21 cellular contexts compared by ENCODE assay signal in genomic region chr6:134686071-134686470, GRCh38.
DNase-seq lines count a peak whose midpoint lies in the region; ATAC-seq and TF ChIP-seq lines count a peak whose summit lies in the region.
"Had no signal": no experiment of that assay in that cellular context is flagged by ENCODE, and none has a peak within 500 bp of the region (broad histone marks: within the 10 kb centered on the region; RNA-seq: fewer than 3 reads in every experiment).

No MANE protein-coding gene starts in this region.

- H3K27ac ChIP-seq in osteoblast (ENCODE audit: low read depth, low read length) = no peak overlapping the region
- H3K27ac ChIP-seq: C4-2B, thoracic aorta had no signal

- no peaks in the 10 kb centered on the region for H3K9me3 ChIP-seq in osteoblast (ENCODE audit: low read depth, low read length)
- H3K9me3 ChIP-seq: thoracic aorta had no signal

- no peak for TF ChIP-seq CTCF in epithelial cell of esophagus (IDR thresholded peaks at IDR 0.05; ENCODE audit: insufficient read depth, low read depth, low read length, missing control alignments)
- no peak for TF ChIP-seq CTCF in osteoblast (IDR thresholded peaks at IDR 0.05; ENCODE audit: extremely low read depth, low read depth, low read length)

- H3K4me2 ChIP-seq in osteoblast (ENCODE audit: insufficient read depth, low read length) = peak overlapping the region; percentile 48

- no peaks in the 10 kb centered on the region for H3K36me3 Mint-ChIP-seq in T-cell
- H3K36me3 Mint-ChIP-seq: activated naive CD8-positive, alpha-beta T cell treated with anti-CD3 and anti-CD28 coated beads for 36 hours; IgD-negative memory B cell; immature natural killer cell had no signal

- H3K27me3 ChIP-seq in osteoblast (ENCODE audit: insufficient read depth, low read length) = peaks cover 22% of the 10 kb centered on the region

- H3K9me3 Mint-ChIP-seq in T-cell = no peaks in the 10 kb centered on the region
- H3K9me3 Mint-ChIP-seq: activated naive CD8-positive, alpha-beta T cell treated with anti-CD3 and anti-CD28 coated beads for 36 hours; effector memory CD8-positive, alpha-beta T cell; IgD-negative memory B cell; immature natural killer cell had no signal

- no peak overlapping the region for H3K27ac Mint-ChIP-seq in T-cell
- H3K27ac Mint-ChIP-seq: activated naive CD8-positive, alpha-beta T cell treated with anti-CD3 and anti-CD28 coated beads for 36 hours; effector memory CD8-positive, alpha-beta T cell; IgD-negative memory B cell; immature natural killer cell had no signal

- no peak for ATAC-seq in T-cell (replicated peaks in 1 of 4)
- ATAC-seq: effector memory CD8-positive, alpha-beta T cell; sciatic nerve had no signal

- H3K4me1 Mint-ChIP-seq in T-cell = no peaks in the 10 kb centered on the region
- H3K4me1 Mint-ChIP-seq: activated naive CD8-positive, alpha-beta T cell treated with anti-CD3 and anti-CD28 coated beads for 36 hours; IgD-negative memory B cell; immature natural killer cell had no signal

- CTCF ChIA-PET in T-cell (lab: Charles Lee) = no interaction called here

- peaks cover 25% of the 10 kb centered on the region for H3K4me1 ChIP-seq in osteoblast (ENCODE audit: insufficient read depth, low read length)

- H3K79me2 ChIP-seq in osteoblast (ENCODE audit: insufficient read depth, low read length) = no peaks in the 10 kb centered on the region

- no peak overlapping the region for H3K4me3 Mint-ChIP-seq in T-cell
- H3K4me3 Mint-ChIP-seq: activated naive CD8-positive, alpha-beta T cell treated with anti-CD3 and anti-CD28 coated beads for 36 hours; effector memory CD8-positive, alpha-beta T cell; IgD-negative memory B cell; immature natural killer cell had no signal

- H3K4me3 ChIP-seq in epithelial cell of esophagus (ENCODE audit: low read length) (no peak overlapping the region), osteoblast (ENCODE audit: insufficient read depth, low read length) (no peak overlapping the region)
- H3K4me3 ChIP-seq: thoracic aorta had no signal

- H3K27me3 Mint-ChIP-seq in T-cell = peaks cover 17 to 31% of the 10 kb centered on the region in 2 donors

- H3K36me3 ChIP-seq in osteoblast (ENCODE audit: insufficient read depth, low read length) = no peaks in the 10 kb centered on the region
- H3K36me3 ChIP-seq: thoracic aorta had no signal

- no peaks in the 10 kb centered on the region for H4K20me1 ChIP-seq in osteoblast (ENCODE audit: insufficient read depth, low read length)

- POLR2A ChIA-PET in T-cell (lab: Charles Lee) = no interaction called here

- peak overlapping the region; percentile 47 for H2AFZ ChIP-seq in osteoblast (ENCODE audit: low read length)

- peak; percentile 7 for DNase-seq in GM03348 (ENCODE audit: low spot score)
- DNase-seq in NCI-H146 treated with DMSO at 0.1 percent for 48 hours (lab: John Stamatoyannopoulos, UW; ENCODE audit: unreplicated experiment) = peak; percentile 82
- DNase-seq in epithelial cell of esophagus (ENCODE audit: low read depth) = peak; percentile 88
- DNase-seq in osteoblast (ENCODE audit: insufficient read length, low spot score, missing footprints) = no peak
- DNase-seq in cerebellar cortex (ENCODE audit: low spot score) = no peak
- DNase-seq in activated T-cell treated with anti-CD3 and anti-CD28 coated beads for 4 hours = no peak
- DNase-seq in midbrain (lab: John Stamatoyannopoulos, UW) = no peak
- no peak for DNase-seq in T-cell
- DNase-seq: activated CD4-positive, alpha-beta T cell treated with anti-CD3 and anti-CD28 coated beads, Interleukin-2, amount 50 U/mL, for 4 hours; activated naive CD8-positive, alpha-beta T cell treated with anti-CD3 and anti-CD28 coated beads for 36 hours; activated T-cell treated with anti-CD3 and anti-CD28 coated beads, Interleukin-2, amount 50 U/mL, for 48 hours; central memory CD4-positive, alpha-beta T cell; effector memory CD8-positive, alpha-beta T cell; immature natural killer cell; NCI-H1092; stimulated activated CD4-positive, alpha-beta T cell treated with anti-CD3 and anti-CD28 coated beads, Interleukin-4, amount 100 ng/mL, for 1 hour; stimulated activated CD8-positive, alpha-beta memory T cell treated with anti-CD3 and anti-CD28 coated beads, Interleukin-4, amount 100 ng/mL, for 48 hours had no signal

Comparison
In these comparisons a context has a peak if more than half of its experiments do, and no peak if none do; other contexts are left out.
1. DNase-seq: peak in GM03348 (single experiment), NCI-H146 treated with DMSO at 0.1 percent for 48 hours (single experiment) and epithelial cell of esophagus (single experiment); none in osteoblast (single experiment), cerebellar cortex (single experiment), activated T-cell treated with anti-CD3 and anti-CD28 coated beads for 4 hours (single experiment), midbrain (single experiment) and T-cell (0 of 34).